20 cellular contexts compared by ENCODE assay signal in the genomic region with DNA sequence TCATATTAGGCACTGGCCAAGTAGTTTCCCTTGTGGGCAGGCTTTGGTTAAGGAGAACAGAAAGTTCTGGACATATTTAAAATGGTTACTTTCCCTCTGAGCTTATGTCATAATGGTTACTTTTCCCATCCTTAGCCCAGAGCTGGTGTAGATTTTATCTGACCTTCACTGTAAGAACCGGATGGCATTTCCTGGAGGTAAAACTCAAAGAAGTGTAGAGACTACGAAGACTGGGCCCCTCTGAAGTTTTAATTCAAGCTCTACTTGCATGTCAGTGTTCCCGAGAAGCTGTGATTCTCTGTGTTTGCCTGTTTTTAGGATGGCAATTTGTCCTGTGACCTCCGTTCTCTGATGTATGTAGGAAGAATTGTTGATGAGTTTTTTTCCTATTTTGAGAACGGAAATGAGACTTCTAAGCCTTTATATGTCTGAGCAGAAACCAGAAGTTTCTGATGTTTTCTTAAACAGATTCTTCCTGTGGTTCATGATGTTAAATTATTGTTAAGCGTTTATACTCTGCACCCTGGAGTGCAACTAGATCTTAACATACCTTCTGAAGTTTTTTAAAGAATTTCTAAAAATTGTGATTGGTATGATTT.
DNase-seq lines count a peak whose midpoint lies in the region; ATAC-seq and TF ChIP-seq lines count a peak whose summit lies in the region.
"Had no signal": no experiment of that assay in that cellular context is flagged by ENCODE, and none has a peak within 500 bp of the region (broad histone marks: within the 10 kb centered on the region; RNA-seq: fewer than 3 reads in every experiment).

No MANE protein-coding gene starts in this region.

- TF ChIP-seq POLR2A in stomach (IDR thresholded peaks at IDR 0.05), result no peak

- peak overlapping the region; percentile 56 for H3K4me3 ChIP-seq in CD4-positive, CD25-positive, alpha-beta regulatory T cell (ENCODE audit: low read depth, low read length)
- no peak overlapping the region for H3K4me3 ChIP-seq in stomach
- H3K4me3 ChIP-seq: pancreas, tibial artery had no signal

- no peak overlapping the region for H3K27ac ChIP-seq in CD4-positive, CD25-positive, alpha-beta regulatory T cell (ENCODE audit: insufficient read depth, low read length, poor library complexity, severe bottlenecking)
- H3K27ac ChIP-seq in stomach, result no peak overlapping the region
- H3K27ac ChIP-seq: pancreas, tibial artery had no signal

- intact Hi-C loops in stomach (cut with DNase I; ENCODE audit: low total_unique reads), result no loop called here

- ATAC-seq in CD4-positive, CD25-positive, alpha-beta regulatory T cell (ENCODE audit: low read depth in 2 of 2), result peak in 1 of 2 donors; percentile 43
- no peak for ATAC-seq in HG02759 (IDR thresholded peaks at IDR 0.05; ENCODE audit: unreplicated experiment)
- ATAC-seq: HepG2, pancreas had no signal

- H3K36me3 ChIP-seq in CD4-positive, CD25-positive, alpha-beta regulatory T cell (ENCODE audit: control insufficient read depth, insufficient read depth, low read length), result no peaks in the 10 kb centered on the region
- H3K36me3 ChIP-seq in stomach, result no peaks in the 10 kb centered on the region
- H3K36me3 ChIP-seq: pancreas, tibial artery had no signal

- CTCF ChIA-PET in activated CD4-positive, alpha-beta memory T cell treated with anti-CD3 and anti-CD28 coated beads, Interleukin-2, amount 10 ng/mL, durations not matched to agents 7 days and 5 days (lab: Charles Lee), result no interaction called here

- peaks cover 0 to 3% (median 0%) of the 10 kb centered on the region in 7 donors for H3K9me3 Mint-ChIP-seq in CD4-positive, CD25-positive, alpha-beta regulatory T cell
- H3K9me3 Mint-ChIP-seq in activated CD4-positive, alpha-beta memory T cell treated with anti-CD3 and anti-CD28 coated beads, Interleukin-2, amount 10 ng/mL, durations not matched to agents 7 days and 5 days, result no peaks in the 10 kb centered on the region

- H3K27me3 Mint-ChIP-seq in CD4-positive, CD25-positive, alpha-beta regulatory T cell, result peaks cover 10% of the 10 kb centered on the region
- peaks cover 7% of the 10 kb centered on the region for H3K27me3 Mint-ChIP-seq in activated CD4-positive, alpha-beta memory T cell treated with anti-CD3 and anti-CD28 coated beads, Interleukin-2, amount 10 ng/mL, durations not matched to agents 7 days and 5 days

- no peaks in the 10 kb centered on the region for H3K36me3 Mint-ChIP-seq in CD4-positive, CD25-positive, alpha-beta regulatory T cell
- H3K36me3 Mint-ChIP-seq in activated CD4-positive, alpha-beta memory T cell treated with anti-CD3 and anti-CD28 coated beads, Interleukin-2, amount 10 ng/mL, durations not matched to agents 7 days and 5 days (ENCODE audit: low read depth), result no peaks in the 10 kb centered on the region

- H3K9me3 ChIP-seq in CD4-positive, CD25-positive, alpha-beta regulatory T cell (ENCODE audit: control insufficient read depth in 2 of 2, low read length in 2 of 2), result no peaks in the 10 kb centered on the region
- no peaks in the 10 kb centered on the region for H3K9me3 ChIP-seq in stomach
- H3K9me3 ChIP-seq: pancreas, tibial artery had no signal

- no peak for TF ChIP-seq EP300 in stomach (IDR thresholded peaks at IDR 0.05)

- H3K4me1 Mint-ChIP-seq in CD4-positive, CD25-positive, alpha-beta regulatory T cell, result peaks cover 4 to 31% (median 7%) of the 10 kb centered on the region in 4 donors
- peaks cover 14% of the 10 kb centered on the region for H3K4me1 Mint-ChIP-seq in activated CD4-positive, alpha-beta memory T cell treated with anti-CD3 and anti-CD28 coated beads, Interleukin-2, amount 10 ng/mL, durations not matched to agents 7 days and 5 days

- H3K27me3 ChIP-seq in CD4-positive, CD25-positive, alpha-beta regulatory T cell (ENCODE audit: control insufficient read depth, insufficient read depth, low read length), result no peaks in the 10 kb centered on the region
- no peaks in the 10 kb centered on the region for H3K27me3 ChIP-seq in stomach
- H3K27me3 ChIP-seq: pancreas, tibial artery had no signal

- peak overlapping the region in 3 of 4 donors; percentile 9 to 78 (median 76) for H3K4me3 Mint-ChIP-seq in CD4-positive, CD25-positive, alpha-beta regulatory T cell
- H3K4me3 Mint-ChIP-seq in activated CD4-positive, alpha-beta memory T cell treated with anti-CD3 and anti-CD28 coated beads, Interleukin-2, amount 10 ng/mL, durations not matched to agents 7 days and 5 days, result no peak overlapping the region

- peak in 2 of 3 donors; percentile 6 to 46 for DNase-seq in CD4-positive, CD25-positive, alpha-beta regulatory T cell
- DNase-seq in EH (ENCODE audit: low read depth) (peak; percentile 29), left kidney (ENCODE audit: low read depth, low spot score) (peak; percentile 22), stomach (no peak), GM20000 (ENCODE audit: low spot score) (no peak), NCI-H146 treated with DMSO at 0.1 percent for 48 hours (lab: John Stamatoyannopoulos, UW; ENCODE audit: unreplicated experiment) (no peak)
- DNase-seq in activated CD4-positive, alpha-beta memory T cell treated with anti-CD3 and anti-CD28 coated beads, Interleukin-2, amount 10 ng/mL, durations not matched to agents 7 days and 5 days, result no peak
- DNase-seq: activated CD4-positive, alpha-beta T cell treated with anti-CD3 and anti-CD28 coated beads, Interleukin-2, amount 50 U/mL, for 48 hours; activated gamma-delta T cell; DMS53; effector memory CD4-positive, alpha-beta T cell; hypothalamus; NCI-H2081; NCI-H524; pancreas; SHP77 treated with DMSO at 0.1 percent for 48 hours; stimulated activated CD4-positive, alpha-beta T cell treated with anti-CD3 and anti-CD28 coated beads, Interleukin-4, amount 100 ng/mL, for 4 hours; tibial artery had no signal

- WGBS in stomach, 5 donors, result 45 to 63% (median 57%) methylated on average over 6 of the region's 6 CpGs

- peak overlapping the region; percentile 76 to 95 (median 90) for H3K27ac Mint-ChIP-seq in CD4-positive, CD25-positive, alpha-beta regulatory T cell
- peak overlapping the region; percentile 40 for H3K27ac Mint-ChIP-seq in activated CD4-positive, alpha-beta memory T cell treated with anti-CD3 and anti-CD28 coated beads, Interleukin-2, amount 10 ng/mL, durations not matched to agents 7 days and 5 days

- no peaks in the 10 kb centered on the region for H3K4me1 ChIP-seq in CD4-positive, CD25-positive, alpha-beta regulatory T cell (ENCODE audit: control insufficient read depth, insufficient read depth, low read length, poor library complexity, severe bottlenecking)
- H3K4me1 ChIP-seq in stomach, result no peaks in the 10 kb centered on the region
- H3K4me1 ChIP-seq: pancreas, tibial artery had no signal

- TF ChIP-seq CTCF in stomach (IDR thresholded peaks at IDR 0.05) (no peak), GM20000 (IDR thresholded peaks at IDR 0.05; ENCODE audit: extremely low read depth, missing control alignments) (no peak)

- POLR2A ChIA-PET in activated CD4-positive, alpha-beta memory T cell treated with anti-CD3 and anti-CD28 coated beads, Interleukin-2, amount 10 ng/mL, durations not matched to agents 7 days and 5 days (lab: Charles Lee), result no interaction called here

Comparison
In these comparisons a context has a peak if more than half of its experiments do, and no peak if none do; other contexts are left out.
1. DNase-seq: peak in CD4-positive, CD25-positive, alpha-beta regulatory T cell (2 of 3), EH (single experiment) and left kidney (single experiment); none in activated CD4-positive, alpha-beta memory T cell treated with anti-CD3 and anti-CD28 coated beads, Interleukin-2, amount 10 ng/mL, durations not matched to agents 7 days and 5 days (single experiment), stomach (single experiment), GM20000 (single experiment) and NCI-H146 treated with DMSO at 0.1 percent for 48 hours (single experiment).